8 cellular contexts compared by ENCODE assay signal in the genomic region with DNA sequence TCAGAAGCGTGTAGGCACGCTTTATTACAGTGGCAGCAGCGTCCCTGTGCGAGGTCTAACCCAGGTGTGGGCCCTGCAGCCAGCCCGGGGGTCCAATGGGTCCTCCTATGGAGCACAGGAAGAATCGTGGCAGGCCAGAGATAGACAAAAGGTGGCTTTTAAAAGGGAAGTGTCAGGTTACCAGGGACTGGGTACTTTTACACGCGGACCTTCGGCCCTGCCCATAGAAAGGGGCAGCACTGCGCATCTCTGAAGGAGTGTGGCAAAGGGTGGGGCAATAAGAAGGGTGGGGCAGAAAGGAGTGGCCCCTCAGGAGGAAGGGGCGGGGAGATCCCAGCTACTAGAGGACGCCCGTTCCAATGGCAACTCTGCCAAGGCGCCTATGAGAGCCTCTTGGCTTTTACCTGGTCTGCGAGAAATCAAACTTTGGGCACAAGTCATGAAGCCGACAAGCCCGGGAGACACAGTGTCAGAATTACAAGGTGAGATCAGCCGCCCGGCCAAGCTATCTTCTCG.
DNase-seq lines count a peak whose midpoint lies in the region; ATAC-seq and TF ChIP-seq lines count a peak whose summit lies in the region.

No MANE protein-coding gene starts in this region.

- ATAC-seq in HG02588 (IDR thresholded peaks at IDR 0.05; ENCODE audit: unreplicated experiment) (peak; percentile 77), SK-N-SH treated with all-trans-retinoic acid at 6 μM for 48 hours (peak; percentile 91)

- H3K79me2 ChIP-seq in hepatocyte = peaks cover 55% of the 10 kb centered on the region

- H3K4me1 ChIP-seq in hepatocyte (ENCODE audit: insufficient read depth) (peaks cover 7% of the 10 kb centered on the region), skeletal muscle satellite cell (ENCODE audit: control insufficient read depth, insufficient read depth, low read length) (peaks cover 9% of the 10 kb centered on the region)

- peak overlapping the region; percentile 74 for H2AFZ ChIP-seq in hepatocyte

- H3K9me3 ChIP-seq in hepatocyte (ENCODE audit: low read depth) (no peaks in the 10 kb centered on the region), skeletal muscle satellite cell (replicated peaks; ENCODE audit: low read length) (no peaks in the 10 kb centered on the region)

- no peaks in the 10 kb centered on the region for H3K9me2 ChIP-seq in hepatocyte (replicated peaks; ENCODE audit: insufficient read depth)

- WGBS in hepatocyte (ENCODE audit: low lambda C conversion rate, missing lambda C conversion rate) = 3% methylated on average over 20 of the region's 20 CpGs

- H3K4me3 ChIP-seq in GM12865 (ENCODE audit: low read depth, low read length) = peak overlapping the region; percentile 79
- peak overlapping the region; percentile 43 for H3K4me3 ChIP-seq in hepatocyte
- peak overlapping the region; percentile 99 for H3K4me3 ChIP-seq in skeletal muscle satellite cell (ENCODE audit: low read length)

- H3K27me3 ChIP-seq in hepatocyte (no peaks in the 10 kb centered on the region), skeletal muscle satellite cell (ENCODE audit: control insufficient read depth, insufficient read depth, low read length) (no peaks in the 10 kb centered on the region)

- peak overlapping the region; percentile 84 for H3K9ac ChIP-seq in skeletal muscle satellite cell (ENCODE audit: low read depth, low read length)

- DNase-seq in GM12865 (ENCODE audit: low read depth) = peak; percentile 91
- peak; percentile 90 for DNase-seq in NAMALWA (ENCODE audit: low spot score)
- DNase-seq in amniotic epithelial cell (ENCODE audit: low read depth) = peak; percentile 77
- peak; percentile 83 for DNase-seq in hepatocyte (ENCODE audit: low spot score)
- DNase-seq in inferior parietal cortex (ENCODE audit: extremely low spot score) = no peak

- TF ChIP-seq CTCF in GM12865 (IDR thresholded peaks at IDR 0.05; ENCODE audit: insufficient read depth, low read depth, low read length, missing control alignments) = no peak
- TF ChIP-seq CTCF in hepatocyte (IDR thresholded peaks at IDR 0.05; ENCODE audit: poor library complexity) = no peak

- H3K36me3 ChIP-seq in hepatocyte (replicated peaks; ENCODE audit: insufficient read depth, low read depth) (no peaks in the 10 kb centered on the region), skeletal muscle satellite cell (ENCODE audit: insufficient read depth, low read length) (peaks cover 6% of the 10 kb centered on the region)

- no peaks in the 10 kb centered on the region for H4K20me1 ChIP-seq in hepatocyte (ENCODE audit: insufficient read depth, poor library complexity, severe bottlenecking)

- H3K4me2 ChIP-seq in hepatocyte (peak overlapping the region; percentile 85), skeletal muscle satellite cell (ENCODE audit: low read length) (peak overlapping the region; percentile 98)

- peak overlapping the region; percentile 93 for H3K27ac ChIP-seq in hepatocyte

TF ChIP-seq in SK-N-SH treated with all-trans-retinoic acid at 6 μM for 48 hours, 23 proteins besides CTCF, POLR2A, EP300 and RAD21:
- TF ChIP-seq RARB (CRISPR knock-in tag; IDR thresholded peaks at IDR 0.05) (no peak), ESRRG (CRISPR knock-in tag; IDR thresholded peaks at IDR 0.05) (no peak), ZFP3 (CRISPR knock-in tag; IDR thresholded peaks at IDR 0.05) (no peak), OSR1 (CRISPR knock-in tag; IDR thresholded peaks at IDR 0.05) (no peak), ISL1 (CRISPR knock-in tag; IDR thresholded peaks at IDR 0.05) (no peak), BACH2 (CRISPR knock-in tag; IDR thresholded peaks at IDR 0.05; ENCODE audit: borderline replicate concordance) (no peak), ARNTL (CRISPR knock-in tag; IDR thresholded peaks at IDR 0.05; ENCODE audit: borderline replicate concordance, low read depth) (no peak), ZNF565 (CRISPR knock-in tag; conservative IDR thresholded peaks at IDR 0.05; ENCODE audit: low read depth) (no peak), PATZ1 (CRISPR knock-in tag; IDR thresholded peaks at IDR 0.05; ENCODE audit: borderline replicate concordance) (no peak)
- TF ChIP-seq, protein P1, sequence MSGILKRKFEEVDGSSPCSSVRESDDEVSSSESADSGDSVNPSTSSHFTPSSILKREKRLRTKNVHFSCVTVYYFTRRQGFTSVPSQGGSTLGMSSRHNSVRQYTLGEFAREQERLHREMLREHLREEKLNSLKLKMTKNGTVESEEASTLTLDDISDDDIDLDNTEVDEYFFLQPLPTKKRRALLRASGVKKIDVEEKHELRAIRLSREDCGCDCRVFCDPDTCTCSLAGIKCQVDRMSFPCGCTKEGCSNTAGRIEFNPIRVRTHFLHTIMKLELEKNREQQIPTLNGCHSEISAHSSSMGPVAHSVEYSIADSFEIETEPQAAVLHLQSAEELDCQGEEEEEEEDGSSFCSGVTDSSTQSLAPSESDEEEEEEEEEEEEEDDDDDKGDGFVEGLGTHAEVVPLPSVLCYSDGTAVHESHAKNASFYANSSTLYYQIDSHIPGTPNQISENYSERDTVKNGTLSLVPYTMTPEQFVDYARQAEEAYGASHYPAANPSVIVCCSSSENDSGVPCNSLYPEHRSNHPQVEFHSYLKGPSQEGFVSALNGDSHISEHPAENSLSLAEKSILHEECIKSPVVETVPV (CRISPR knock-in tag; IDR thresholded peaks at IDR 0.05) = no peak

Comparison
In these comparisons a context has a peak if more than half of its experiments do, and no peak if none do; other contexts are left out.
1. H3K4me3 ChIP-seq: peak in every context shown above with its lines; median percentile 99 in skeletal muscle satellite cell; 79 in GM12865; 43 in hepatocyte.